8 cellular contexts compared by ENCODE assay signal in the genomic region with DNA sequence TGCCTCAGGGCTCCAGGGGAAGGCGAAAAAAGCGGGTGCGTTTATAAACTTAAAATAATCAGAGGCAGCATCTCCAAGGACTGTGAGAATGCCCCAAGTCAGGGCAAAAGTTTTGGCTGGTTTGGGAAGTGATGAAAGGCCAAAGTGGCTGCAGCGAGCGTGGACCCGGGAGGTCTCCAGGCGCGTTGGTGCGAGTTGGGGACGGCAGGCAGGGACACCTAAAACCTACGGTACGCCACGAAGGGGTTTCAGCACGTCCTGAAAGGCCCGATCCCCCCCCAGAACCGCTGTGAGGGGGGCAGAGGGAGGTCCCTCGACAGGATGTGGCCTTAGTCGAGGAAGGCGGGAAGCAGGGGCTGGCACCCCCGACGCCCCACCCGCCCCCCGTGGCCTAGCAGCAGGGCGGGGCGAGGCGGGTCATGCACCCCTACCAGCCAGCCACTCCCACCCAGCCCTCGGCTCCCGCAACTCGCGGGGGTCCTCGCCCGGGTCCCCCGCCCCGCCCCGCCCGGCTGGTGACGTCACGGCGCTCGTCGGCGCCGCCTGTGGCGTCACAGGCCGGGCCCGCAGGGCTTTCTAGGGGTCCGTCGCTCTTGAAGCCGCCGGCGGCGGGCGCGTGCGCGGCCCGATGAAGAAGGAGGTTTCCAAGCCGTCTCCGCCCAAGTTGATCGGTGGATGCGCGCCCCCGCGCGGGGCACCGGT. TPM values are rescaled to one million over a fixed set of nuclear protein-coding genes. Genes with fewer than 3 reads are reported as not detected.
DNase-seq lines count a peak whose midpoint lies in the region; ATAC-seq, FAIRE-seq and TF ChIP-seq lines count a peak whose summit lies in the region.

A gene with protein sequence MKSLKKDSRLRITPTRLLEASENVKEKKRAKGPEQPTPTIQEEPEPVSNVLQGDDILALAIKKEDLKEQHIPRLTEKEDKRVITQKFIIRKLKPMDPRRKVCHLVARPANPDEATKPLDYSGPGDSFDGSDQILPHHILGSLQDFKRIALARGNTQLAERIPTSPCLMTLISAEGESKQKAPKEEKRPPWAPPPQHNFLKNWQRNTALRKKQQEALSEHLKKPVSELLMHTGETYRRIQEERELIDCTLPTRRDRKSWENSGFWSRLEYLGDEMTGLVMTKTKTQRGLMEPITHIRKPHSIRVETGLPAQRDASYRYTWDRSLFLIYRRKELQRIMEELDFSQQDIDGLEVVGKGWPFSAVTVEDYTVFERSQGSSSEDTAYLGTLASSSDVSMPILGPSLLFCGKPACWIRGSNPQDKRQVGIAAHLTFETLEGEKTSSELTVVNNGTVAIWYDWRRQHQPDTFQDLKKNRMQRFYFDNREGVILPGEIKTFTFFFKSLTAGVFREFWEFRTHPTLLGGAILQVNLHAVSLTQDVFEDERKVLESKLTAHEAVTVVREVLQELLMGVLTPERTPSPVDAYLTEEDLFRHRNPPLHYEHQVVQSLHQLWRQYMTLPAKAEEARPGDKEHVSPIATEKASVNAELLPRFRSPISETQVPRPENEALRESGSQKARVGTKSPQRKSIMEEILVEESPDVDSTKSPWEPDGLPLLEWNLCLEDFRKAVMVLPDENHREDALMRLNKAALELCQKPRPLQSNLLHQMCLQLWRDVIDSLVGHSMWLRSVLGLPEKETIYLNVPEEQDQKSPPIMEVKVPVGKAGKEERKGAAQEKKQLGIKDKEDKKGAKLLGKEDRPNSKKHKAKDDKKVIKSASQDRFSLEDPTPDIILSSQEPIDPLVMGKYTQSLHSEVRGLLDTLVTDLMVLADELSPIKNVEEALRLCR (plus strand): TSS at position 569 of the 702 bp plus-strand sequence. CDS start 236 bp downstream, outside the sequence.

- H3K27me3 ChIP-seq in mammary epithelial cell (ENCODE audit: insufficient read depth, low read length): no peaks in the 10 kb centered on the region
- H3K27me3 ChIP-seq in small intestine (ENCODE audit: control insufficient read depth in 2 of 2, insufficient read depth in 2 of 2, low read length in 2 of 2): no peaks in the 10 kb centered on the region

- intact Hi-C loops in mammary epithelial cell (cut with micrococcal nuclease): no loop called here

- no peaks in the 10 kb centered on the region for H3K9me3 Mint-ChIP-seq in WTC11

- no peak within 1 kb of the TSS for H3K9ac ChIP-seq in mammary epithelial cell (ENCODE audit: insufficient read depth, low read length)

- H3K4me3 ChIP-seq in GM12865 (ENCODE audit: low read depth, low read length) (peak within 1 kb of the TSS; percentile 59), mammary epithelial cell (replicated peaks in 1 of 3; ENCODE audit: insufficient read depth in 1 of 3, low read depth in 2 of 3, low read length in 3 of 3) (no peak within 1 kb of the TSS), small intestine (ENCODE audit: low read depth in 1 of 2, low read length in 2 of 2) (peak within 1 kb of the TSS; percentile 31 to 57)

- dilution Hi-C loops in mammary epithelial cell (cut with HindIII; ENCODE audit: low sequenced_read_pairs): no loop called here

- peaks cover 6% of the 10 kb centered on the region for H3K27me3 Mint-ChIP-seq in WTC11 (ENCODE audit: low read depth)

- peak within 1 kb of the TSS; percentile 24 for H2AFZ ChIP-seq in mammary epithelial cell (ENCODE audit: low read depth, low read length)

- POLR2A ChIA-PET in WTC11 (lab: Charles Lee): no interaction called here
- POLR2A ChIA-PET in HEK293T (lab: Yijun Ruan, JAX): no interaction called here

- H3K27ac Mint-ChIP-seq in WTC11: peak within 1 kb of the TSS; percentile 78

- H3K4me2 ChIP-seq in mammary epithelial cell (ENCODE audit: insufficient read depth, low read depth, low read length): no peak within 1 kb of the TSS

- H3K9me3 ChIP-seq in mammary epithelial cell (replicated peaks; ENCODE audit: insufficient read depth, low read length): no peaks in the 10 kb centered on the region
- no peaks in the 10 kb centered on the region for H3K9me3 ChIP-seq in small intestine (ENCODE audit: control insufficient read depth, low read depth)

- FAIRE-seq in small intestine (lab: Jason Lieb, UNC): no peak

- TF ChIP-seq CTCF in GM12865 (IDR thresholded peaks at IDR 0.05; ENCODE audit: insufficient read depth, low read depth, low read length, missing control alignments) (peak; percentile 23), WTC11 (IDR thresholded peaks at IDR 0.05) (no peak), mammary epithelial cell (conservative IDR thresholded peaks at IDR 0.05 in 1 of 2, IDR thresholded peaks at IDR 0.05 in 1 of 2; ENCODE audit: extremely low read depth in 1 of 2, insufficient read depth in 1 of 2, low read depth in 1 of 2, low read length in 2 of 2) (no peak)

- H3K36me3 ChIP-seq in mammary epithelial cell (ENCODE audit: insufficient read depth, low read length): no peaks in the 10 kb centered on the region
- no peaks in the 10 kb centered on the region for H3K36me3 ChIP-seq in small intestine (ENCODE audit: control insufficient read depth in 2 of 2, insufficient read depth in 2 of 2, low read length in 2 of 2)

- WGBS in mammary epithelial cell (ENCODE audit: low coverage, missing lambda C conversion rate): 59% methylated on average over 17 of the region's 66 CpGs
- 12 to 26% (median 17%) methylated on average over 45 to 66 of the region's 66 CpGs for WGBS in small intestine, 3 donors

- H4K20me1 ChIP-seq in mammary epithelial cell (ENCODE audit: insufficient read depth, low read length): no peaks in the 10 kb centered on the region

- in situ Hi-C loops in mammary epithelial cell (cut with MboI; ENCODE audit: low sequenced_read_pairs in 2 of 2): no loop called here

- peak; percentile 60 for ATAC-seq in WTC11

- H3K27ac ChIP-seq in mammary epithelial cell (ENCODE audit: insufficient read depth, low read depth, low read length) (no peak within 1 kb of the TSS), small intestine (ENCODE audit: low read depth in 1 of 2, low read length in 1 of 2) (peak within 1 kb of the TSS; percentile 6 to 62)

- BruUV-seq in mammary epithelial cell (replicated peaks; lab: Mats Ljungman, UMichigan): no TSS peak

- DNase-seq in GM12865 (ENCODE audit: low read depth) (peak; percentile 91), LoVo (ENCODE audit: low spot score) (peak; percentile 85), WTC11 (ENCODE audit: low spot score) (peak; percentile 87), mammary epithelial cell (no peak), iPS-NIHi7 (ENCODE audit: extremely low spot score) (peak; percentile 91), small intestine (peak; percentile 73), HEK293T (ENCODE audit: extremely low spot score) (no peak), NCI-H2171 (lab: John Stamatoyannopoulos, UW) (no peak)

- peaks cover 14% of the 10 kb centered on the region for H3K4me1 ChIP-seq in mammary epithelial cell (ENCODE audit: insufficient read depth, low read length)
- H3K4me1 ChIP-seq in small intestine (ENCODE audit: control insufficient read depth in 2 of 2, insufficient read depth in 1 of 2, low read depth in 1 of 2, low read length in 1 of 2): peaks cover 6% of the 10 kb centered on the region in 2 donors

- CTCF ChIA-PET in WTC11 (lab: Charles Lee) (interaction anchor here (1.6 kb wide), 1 partner anchor 29 kb away, joined by 6 read pairs; no protein-coding TSS in a partner anchor), mammary epithelial cell (lab: Charles Lee; ENCODE audit: low non-redundant PET) (no interaction called here), HEK293T (lab: Yijun Ruan, JAX) (interaction anchor here (0.7 kb wide), 1 partner anchor 237 kb away, joined by 4 read pairs; no protein-coding TSS in a partner anchor)

- H3K4me1 Mint-ChIP-seq in WTC11: peaks cover 30% of the 10 kb centered on the region

- H3K36me3 Mint-ChIP-seq in WTC11: no peaks in the 10 kb centered on the region

- H3K79me2 ChIP-seq in mammary epithelial cell (ENCODE audit: insufficient read depth, low read length): no peaks in the 10 kb centered on the region

- H3K4me3 Mint-ChIP-seq in WTC11: peak within 1 kb of the TSS; percentile 89

TF ChIP-seq in WTC11, 78 proteins besides CTCF, POLR2A, EP300 and RAD21 (continues in another document):
- TF ChIP-seq TEAD4 (CRISPR knock-in tag; IDR thresholded peaks at IDR 0.05): no peak
- TF ChIP-seq ZNF423 (CRISPR knock-in tag; IDR thresholded peaks at IDR 0.05): no peak
- no peak for TF ChIP-seq JUN (CRISPR knock-in tag; IDR thresholded peaks at IDR 0.05)
- TF ChIP-seq, protein P1, sequence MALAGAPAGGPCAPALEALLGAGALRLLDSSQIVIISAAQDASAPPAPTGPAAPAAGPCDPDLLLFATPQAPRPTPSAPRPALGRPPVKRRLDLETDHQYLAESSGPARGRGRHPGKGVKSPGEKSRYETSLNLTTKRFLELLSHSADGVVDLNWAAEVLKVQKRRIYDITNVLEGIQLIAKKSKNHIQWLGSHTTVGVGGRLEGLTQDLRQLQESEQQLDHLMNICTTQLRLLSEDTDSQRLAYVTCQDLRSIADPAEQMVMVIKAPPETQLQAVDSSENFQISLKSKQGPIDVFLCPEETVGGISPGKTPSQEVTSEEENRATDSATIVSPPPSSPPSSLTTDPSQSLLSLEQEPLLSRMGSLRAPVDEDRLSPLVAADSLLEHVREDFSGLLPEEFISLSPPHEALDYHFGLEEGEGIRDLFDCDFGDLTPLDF (CRISPR knock-in tag; IDR thresholded peaks at IDR 0.05): no peak
- no peak for TF ChIP-seq SMAD4 (CRISPR knock-in tag; IDR thresholded peaks at IDR 0.05)

TF ChIP-seq in HEK293T, 16 proteins besides CTCF, POLR2A, EP300 and RAD21:
- TF ChIP-seq FOXK2 (IDR thresholded peaks at IDR 0.05): no peak

RNA-seq across cellular contexts. Expression of the gene that starts here (rescaled TPM):
- total RNA-seq in WTC11 (2021): 5.7 to 6.9 TPM (median 6.6 TPM) in 3 replicates
- total RNA-seq in mammary epithelial cell: 1 to 10 TPM in 1 of 2 donors, under 1 TPM in 1; 0.50 to 9.6 TPM
- polyA plus RNA-seq in mammary epithelial cell: 4.5 TPM
- polyA minus RNA-seq in mammary epithelial cell: not detected
- polyA plus RNA-seq in small intestine: under 1 TPM in 2 of 3 donors, not detected in 1; 0.13 to 0.45 TPM

Comparison
In these comparisons a context has a peak if more than half of its experiments do, and no peak if none do; other contexts are left out.
1. Peak in DNase-seq, H3K4me3 ChIP-seq and H3K27ac ChIP-seq in small intestine; RNA of the gene not detected or under 1 TPM.
2. DNase-seq: peak in GM12865 (single experiment), LoVo (single experiment), WTC11 (single experiment) and iPS-NIHi7 (single experiment); none in mammary epithelial cell (single experiment), HEK293T (single experiment) and NCI-H2171 (single experiment).